In the genomic region with DNA sequence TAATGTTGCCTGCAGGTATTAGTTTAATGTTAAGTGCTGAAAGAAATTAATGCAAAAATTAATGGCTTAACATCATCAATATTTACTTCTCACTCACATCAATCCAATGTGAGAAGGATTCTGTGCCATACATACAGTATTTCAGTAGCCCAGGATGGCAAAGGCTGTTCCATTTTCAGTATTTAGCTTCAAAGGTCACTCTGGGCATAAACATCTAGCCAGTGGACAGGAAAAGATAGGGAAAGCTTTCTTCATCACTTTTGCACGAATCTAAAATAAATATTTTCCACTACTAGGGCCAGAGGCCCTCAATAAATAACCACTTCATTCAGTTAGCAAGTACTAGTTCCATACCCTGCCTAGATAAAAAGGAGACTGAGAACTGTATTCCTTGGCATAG, we compare ENCODE assay signal across 11 cellular contexts.
"Had no signal": no experiment of that assay in that cellular context is flagged by ENCODE, and none has a peak within 500 bp of the region (broad histone marks: within the 10 kb centered on the region; RNA-seq: fewer than 3 reads in every experiment).

No MANE protein-coding gene starts in this region.

- ATAC-seq: GM23338, HCT116 had no signal

- H3K36me3 ChIP-seq: HAP-1 had no signal

- H3K4me3 ChIP-seq: GM23248, GM23338, HAP-1 had no signal

- H2AFZ ChIP-seq: GM23248, GM23338 had no signal

- H3K4me2 ChIP-seq: GM23338 had no signal

- FAIRE-seq: H1, H54 had no signal

- H3K9me3 ChIP-seq: HAP-1 had no signal

- H3K9ac ChIP-seq: GM23248 had no signal

- DNase-seq: GM23248, GOT3, H7, H9, HCEC 1CT, HFFc6 had no signal

- H3K27ac ChIP-seq: GM23248 had no signal
